ENCODE assay signal across 1 cellular context in the genomic region with DNA sequence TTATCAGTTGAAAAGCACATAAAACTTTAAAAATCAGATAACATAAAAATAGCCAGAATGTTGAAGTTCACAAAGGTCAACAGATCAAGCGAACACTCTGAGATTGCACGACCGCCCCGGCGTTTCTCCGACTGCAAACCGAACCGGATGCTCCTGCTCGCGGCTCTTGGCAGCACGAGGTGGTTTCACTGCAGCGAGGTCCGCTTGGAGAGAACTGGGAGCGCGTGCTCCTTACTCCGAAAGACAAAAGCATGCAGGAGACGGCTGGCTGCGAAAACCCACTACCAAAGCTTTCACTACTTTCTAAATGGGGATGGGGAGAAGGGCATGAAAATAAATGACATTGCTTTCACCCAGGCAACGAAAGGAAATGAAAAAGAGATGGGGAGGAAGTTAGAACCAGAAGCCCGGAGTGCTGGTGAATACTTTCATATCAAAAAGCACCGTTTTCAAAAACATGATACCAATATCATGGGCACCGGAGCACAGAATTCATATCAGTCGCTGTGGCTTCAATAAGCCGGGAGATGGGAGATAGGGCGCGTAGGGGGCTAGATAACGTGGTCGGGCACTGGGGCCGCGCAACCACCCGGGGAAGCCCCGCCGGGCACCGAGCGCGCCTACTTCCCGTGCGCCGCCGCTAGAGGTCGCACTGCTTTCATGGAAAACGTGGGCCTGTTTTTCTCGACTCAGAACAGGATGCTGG.
TF ChIP-seq lines count a peak whose summit lies in the region.

No MANE protein-coding gene starts in this region.

TF ChIP-seq in HepG2, 621 proteins besides CTCF, POLR2A, EP300 and RAD21 (continued from another document and continues in another):
- TF ChIP-seq, protein P1, sequence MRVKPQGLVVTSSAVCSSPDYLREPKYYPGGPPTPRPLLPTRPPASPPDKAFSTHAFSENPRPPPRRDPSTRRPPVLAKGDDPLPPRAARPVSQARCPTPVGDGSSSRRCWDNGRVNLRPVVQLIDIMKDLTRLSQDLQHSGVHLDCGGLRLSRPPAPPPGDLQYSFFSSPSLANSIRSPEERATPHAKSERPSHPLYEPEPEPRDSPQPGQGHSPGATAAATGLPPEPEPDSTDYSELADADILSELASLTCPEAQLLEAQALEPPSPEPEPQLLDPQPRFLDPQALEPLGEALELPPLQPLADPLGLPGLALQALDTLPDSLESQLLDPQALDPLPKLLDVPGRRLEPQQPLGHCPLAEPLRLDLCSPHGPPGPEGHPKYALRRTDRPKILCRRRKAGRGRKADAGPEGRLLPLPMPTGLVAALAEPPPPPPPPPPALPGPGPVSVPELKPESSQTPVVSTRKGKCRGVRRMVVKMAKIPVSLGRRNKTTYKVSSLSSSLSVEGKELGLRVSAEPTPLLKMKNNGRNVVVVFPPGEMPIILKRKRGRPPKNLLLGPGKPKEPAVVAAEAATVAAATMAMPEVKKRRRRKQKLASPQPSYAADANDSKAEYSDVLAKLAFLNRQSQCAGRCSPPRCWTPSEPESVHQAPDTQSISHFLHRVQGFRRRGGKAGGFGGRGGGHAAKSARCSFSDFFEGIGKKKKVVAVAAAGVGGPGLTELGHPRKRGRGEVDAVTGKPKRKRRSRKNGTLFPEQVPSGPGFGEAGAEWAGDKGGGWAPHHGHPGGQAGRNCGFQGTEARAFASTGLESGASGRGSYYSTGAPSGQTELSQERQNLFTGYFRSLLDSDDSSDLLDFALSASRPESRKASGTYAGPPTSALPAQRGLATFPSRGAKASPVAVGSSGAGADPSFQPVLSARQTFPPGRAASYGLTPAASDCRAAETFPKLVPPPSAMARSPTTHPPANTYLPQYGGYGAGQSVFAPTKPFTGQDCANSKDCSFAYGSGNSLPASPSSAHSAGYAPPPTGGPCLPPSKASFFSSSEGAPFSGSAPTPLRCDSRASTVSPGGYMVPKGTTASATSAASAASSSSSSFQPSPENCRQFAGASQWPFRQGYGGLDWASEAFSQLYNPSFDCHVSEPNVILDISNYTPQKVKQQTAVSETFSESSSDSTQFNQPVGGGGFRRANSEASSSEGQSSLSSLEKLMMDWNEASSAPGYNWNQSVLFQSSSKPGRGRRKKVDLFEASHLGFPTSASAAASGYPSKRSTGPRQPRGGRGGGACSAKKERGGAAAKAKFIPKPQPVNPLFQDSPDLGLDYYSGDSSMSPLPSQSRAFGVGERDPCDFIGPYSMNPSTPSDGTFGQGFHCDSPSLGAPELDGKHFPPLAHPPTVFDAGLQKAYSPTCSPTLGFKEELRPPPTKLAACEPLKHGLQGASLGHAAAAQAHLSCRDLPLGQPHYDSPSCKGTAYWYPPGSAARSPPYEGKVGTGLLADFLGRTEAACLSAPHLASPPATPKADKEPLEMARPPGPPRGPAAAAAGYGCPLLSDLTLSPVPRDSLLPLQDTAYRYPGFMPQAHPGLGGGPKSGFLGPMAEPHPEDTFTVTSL (CRISPR knock-in tag; IDR thresholded peaks at IDR 0.05; ENCODE audit: borderline replicate concordance), result peak; percentile 51; the same call in 1 of the 2 replicates
- TF ChIP-seq ZNF644 (CRISPR knock-in tag; IDR thresholded peaks at IDR 0.05; ENCODE audit: low read depth), result 0 out of 2 replicates have a peak, but pooled peaks have one; percentile 19
- 0 out of 2 replicates have a peak, but pooled peaks have one; percentile 24 for TF ChIP-seq ARID2 (CRISPR knock-in tag; IDR thresholded peaks at IDR 0.05; ENCODE audit: borderline replicate concordance)
- TF ChIP-seq KLF12 (CRISPR knock-in tag; IDR thresholded peaks at IDR 0.05; ENCODE audit: borderline replicate concordance), result 0 out of 2 replicates have a peak, but pooled peaks have one; percentile 4
- TF ChIP-seq, protein P2, sequence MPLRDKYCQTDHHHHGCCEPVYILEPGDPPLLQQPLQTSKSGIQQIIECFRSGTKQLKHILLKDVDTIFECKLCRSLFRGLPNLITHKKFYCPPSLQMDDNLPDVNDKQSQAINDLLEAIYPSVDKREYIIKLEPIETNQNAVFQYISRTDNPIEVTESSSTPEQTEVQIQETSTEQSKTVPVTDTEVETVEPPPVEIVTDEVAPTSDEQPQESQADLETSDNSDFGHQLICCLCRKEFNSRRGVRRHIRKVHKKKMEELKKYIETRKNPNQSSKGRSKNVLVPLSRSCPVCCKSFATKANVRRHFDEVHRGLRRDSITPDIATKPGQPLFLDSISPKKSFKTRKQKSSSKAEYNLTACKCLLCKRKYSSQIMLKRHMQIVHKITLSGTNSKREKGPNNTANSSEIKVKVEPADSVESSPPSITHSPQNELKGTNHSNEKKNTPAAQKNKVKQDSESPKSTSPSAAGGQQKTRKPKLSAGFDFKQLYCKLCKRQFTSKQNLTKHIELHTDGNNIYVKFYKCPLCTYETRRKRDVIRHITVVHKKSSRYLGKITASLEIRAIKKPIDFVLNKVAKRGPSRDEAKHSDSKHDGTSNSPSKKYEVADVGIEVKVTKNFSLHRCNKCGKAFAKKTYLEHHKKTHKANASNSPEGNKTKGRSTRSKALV (CRISPR knock-in tag; IDR thresholded peaks at IDR 0.05), result peak; percentile 84
- 0 out of 2 replicates have a peak, but pooled peaks have one; percentile 33 for TF ChIP-seq ZC3H13 (CRISPR knock-in tag; IDR thresholded peaks at IDR 0.05)
- TF ChIP-seq, protein P3, sequence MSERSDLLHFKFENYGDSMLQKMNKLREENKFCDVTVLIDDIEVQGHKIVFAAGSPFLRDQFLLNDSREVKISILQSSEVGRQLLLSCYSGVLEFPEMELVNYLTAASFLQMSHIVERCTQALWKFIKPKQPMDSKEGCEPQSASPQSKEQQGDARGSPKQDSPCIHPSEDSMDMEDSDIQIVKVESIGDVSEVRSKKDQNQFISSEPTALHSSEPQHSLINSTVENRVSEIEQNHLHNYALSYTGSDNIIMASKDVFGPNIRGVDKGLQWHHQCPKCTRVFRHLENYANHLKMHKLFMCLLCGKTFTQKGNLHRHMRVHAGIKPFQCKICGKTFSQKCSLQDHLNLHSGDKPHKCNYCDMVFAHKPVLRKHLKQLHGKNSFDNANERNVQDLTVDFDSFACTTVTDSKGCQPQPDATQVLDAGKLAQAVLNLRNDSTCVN (CRISPR knock-in tag; IDR thresholded peaks at IDR 0.05; ENCODE audit: borderline replicate concordance), result 0 out of 2 replicates have a peak, but pooled peaks have one; percentile 16
- TF ChIP-seq ZNF605 (CRISPR knock-in tag; IDR thresholded peaks at IDR 0.05), result no peak
- TF ChIP-seq NFRKB (IDR thresholded peaks at IDR 0.05), result no peak
- TF ChIP-seq DPF2 (CRISPR knock-in tag; IDR thresholded peaks at IDR 0.05; ENCODE audit: borderline replicate concordance, low read depth), result 0 out of 2 replicates have a peak, but pooled peaks have one; percentile 9
- TF ChIP-seq, protein P4, sequence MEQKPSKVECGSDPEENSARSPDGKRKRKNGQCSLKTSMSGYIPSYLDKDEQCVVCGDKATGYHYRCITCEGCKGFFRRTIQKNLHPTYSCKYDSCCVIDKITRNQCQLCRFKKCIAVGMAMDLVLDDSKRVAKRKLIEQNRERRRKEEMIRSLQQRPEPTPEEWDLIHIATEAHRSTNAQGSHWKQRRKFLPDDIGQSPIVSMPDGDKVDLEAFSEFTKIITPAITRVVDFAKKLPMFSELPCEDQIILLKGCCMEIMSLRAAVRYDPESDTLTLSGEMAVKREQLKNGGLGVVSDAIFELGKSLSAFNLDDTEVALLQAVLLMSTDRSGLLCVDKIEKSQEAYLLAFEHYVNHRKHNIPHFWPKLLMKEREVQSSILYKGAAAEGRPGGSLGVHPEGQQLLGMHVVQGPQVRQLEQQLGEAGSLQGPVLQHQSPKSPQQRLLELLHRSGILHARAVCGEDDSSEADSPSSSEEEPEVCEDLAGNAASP (CRISPR knock-in tag; IDR thresholded peaks at IDR 0.05; ENCODE audit: borderline replicate concordance), result 0 out of 2 replicates have a peak, but pooled peaks have one; percentile 20
- TF ChIP-seq, protein P5, sequence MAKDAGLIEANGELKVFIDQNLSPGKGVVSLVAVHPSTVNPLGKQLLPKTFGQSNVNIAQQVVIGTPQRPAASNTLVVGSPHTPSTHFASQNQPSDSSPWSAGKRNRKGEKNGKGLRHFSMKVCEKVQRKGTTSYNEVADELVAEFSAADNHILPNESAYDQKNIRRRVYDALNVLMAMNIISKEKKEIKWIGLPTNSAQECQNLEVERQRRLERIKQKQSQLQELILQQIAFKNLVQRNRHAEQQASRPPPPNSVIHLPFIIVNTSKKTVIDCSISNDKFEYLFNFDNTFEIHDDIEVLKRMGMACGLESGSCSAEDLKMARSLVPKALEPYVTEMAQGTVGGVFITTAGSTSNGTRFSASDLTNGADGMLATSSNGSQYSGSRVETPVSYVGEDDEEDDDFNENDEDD (CRISPR knock-in tag; IDR thresholded peaks at IDR 0.05; ENCODE audit: borderline replicate concordance), result peak; percentile 84; the same call in 1 of the 2 replicates
- peak; percentile 52; the same call in 1 of the 2 replicates for TF ChIP-seq ZFY (CRISPR knock-in tag; IDR thresholded peaks at IDR 0.05)
- TF ChIP-seq ZFP37 (CRISPR knock-in tag; IDR thresholded peaks at IDR 0.05; ENCODE audit: borderline replicate concordance), result peak; percentile 67; the same call in 1 of the 2 replicates
- peak; percentile 78; the same call in 1 of the 2 replicates for TF ChIP-seq RFXAP (CRISPR knock-in tag; IDR thresholded peaks at IDR 0.05; ENCODE audit: borderline replicate concordance)
- peak; percentile 54; the same call in 1 of the 2 replicates for TF ChIP-seq ZKSCAN8 (CRISPR knock-in tag; IDR thresholded peaks at IDR 0.05; ENCODE audit: borderline replicate concordance)
- no peak for TF ChIP-seq ZFP1 (CRISPR knock-in tag; IDR thresholded peaks at IDR 0.05)
- 0 out of 2 replicates have a peak, but pooled peaks have one; percentile 22 for TF ChIP-seq SMAD3 (CRISPR knock-in tag; IDR thresholded peaks at IDR 0.05)
- no peak for TF ChIP-seq ZNF510 (CRISPR knock-in tag; IDR thresholded peaks at IDR 0.05; ENCODE audit: low read depth)
- TF ChIP-seq HDAC1 (CRISPR knock-in tag; IDR thresholded peaks at IDR 0.05), result peak; percentile 30; the same call in 1 of the 2 replicates
- no peak for TF ChIP-seq GABPA (IDR thresholded peaks at IDR 0.05; ENCODE audit: low read depth, low read length)
- 0 out of 2 replicates have a peak, but pooled peaks have one; percentile 35 for TF ChIP-seq GABPA (CRISPR knock-in tag; IDR thresholded peaks at IDR 0.05; ENCODE audit: low read depth)
- TF ChIP-seq, protein P6, sequence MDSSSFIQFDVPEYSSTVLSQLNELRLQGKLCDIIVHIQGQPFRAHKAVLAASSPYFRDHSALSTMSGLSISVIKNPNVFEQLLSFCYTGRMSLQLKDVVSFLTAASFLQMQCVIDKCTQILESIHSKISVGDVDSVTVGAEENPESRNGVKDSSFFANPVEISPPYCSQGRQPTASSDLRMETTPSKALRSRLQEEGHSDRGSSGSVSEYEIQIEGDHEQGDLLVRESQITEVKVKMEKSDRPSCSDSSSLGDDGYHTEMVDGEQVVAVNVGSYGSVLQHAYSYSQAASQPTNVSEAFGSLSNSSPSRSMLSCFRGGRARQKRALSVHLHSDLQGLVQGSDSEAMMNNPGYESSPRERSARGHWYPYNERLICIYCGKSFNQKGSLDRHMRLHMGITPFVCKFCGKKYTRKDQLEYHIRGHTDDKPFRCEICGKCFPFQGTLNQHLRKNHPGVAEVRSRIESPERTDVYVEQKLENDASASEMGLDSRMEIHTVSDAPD (CRISPR knock-in tag; IDR thresholded peaks at IDR 0.05), result no peak
- TF ChIP-seq ZFP36 (IDR thresholded peaks at IDR 0.05; ENCODE audit: borderline replicate concordance, low read depth, low read length, partially characterized antibody), result peak; percentile 42
- TF ChIP-seq CENPX (CRISPR knock-in tag; IDR thresholded peaks at IDR 0.05), result no peak
- TF ChIP-seq ZNF317 (CRISPR knock-in tag; IDR thresholded peaks at IDR 0.05), result no peak
- TF ChIP-seq, protein P7, sequence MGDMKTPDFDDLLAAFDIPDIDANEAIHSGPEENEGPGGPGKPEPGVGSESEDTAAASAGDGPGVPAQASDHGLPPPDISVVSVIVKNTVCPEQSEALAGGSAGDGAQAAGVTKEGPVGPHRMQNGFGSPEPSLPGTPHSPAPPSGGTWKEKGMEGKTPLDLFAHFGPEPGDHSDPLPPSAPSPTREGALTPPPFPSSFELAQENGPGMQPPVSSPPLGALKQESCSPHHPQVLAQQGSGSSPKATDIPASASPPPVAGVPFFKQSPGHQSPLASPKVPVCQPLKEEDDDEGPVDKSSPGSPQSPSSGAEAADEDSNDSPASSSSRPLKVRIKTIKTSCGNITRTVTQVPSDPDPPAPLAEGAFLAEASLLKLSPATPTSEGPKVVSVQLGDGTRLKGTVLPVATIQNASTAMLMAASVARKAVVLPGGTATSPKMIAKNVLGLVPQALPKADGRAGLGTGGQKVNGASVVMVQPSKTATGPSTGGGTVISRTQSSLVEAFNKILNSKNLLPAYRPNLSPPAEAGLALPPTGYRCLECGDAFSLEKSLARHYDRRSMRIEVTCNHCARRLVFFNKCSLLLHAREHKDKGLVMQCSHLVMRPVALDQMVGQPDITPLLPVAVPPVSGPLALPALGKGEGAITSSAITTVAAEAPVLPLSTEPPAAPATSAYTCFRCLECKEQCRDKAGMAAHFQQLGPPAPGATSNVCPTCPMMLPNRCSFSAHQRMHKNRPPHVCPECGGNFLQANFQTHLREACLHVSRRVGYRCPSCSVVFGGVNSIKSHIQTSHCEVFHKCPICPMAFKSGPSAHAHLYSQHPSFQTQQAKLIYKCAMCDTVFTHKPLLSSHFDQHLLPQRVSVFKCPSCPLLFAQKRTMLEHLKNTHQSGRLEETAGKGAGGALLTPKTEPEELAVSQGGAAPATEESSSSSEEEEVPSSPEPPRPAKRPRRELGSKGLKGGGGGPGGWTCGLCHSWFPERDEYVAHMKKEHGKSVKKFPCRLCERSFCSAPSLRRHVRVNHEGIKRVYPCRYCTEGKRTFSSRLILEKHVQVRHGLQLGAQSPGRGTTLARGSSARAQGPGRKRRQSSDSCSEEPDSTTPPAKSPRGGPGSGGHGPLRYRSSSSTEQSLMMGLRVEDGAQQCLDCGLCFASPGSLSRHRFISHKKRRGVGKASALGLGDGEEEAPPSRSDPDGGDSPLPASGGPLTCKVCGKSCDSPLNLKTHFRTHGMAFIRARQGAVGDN (CRISPR knock-in tag; IDR thresholded peaks at IDR 0.05), result peak; percentile 85
- TF ChIP-seq NONO (IDR thresholded peaks at IDR 0.05), result no peak
- TF ChIP-seq NONO (CRISPR knock-in tag; conservative IDR thresholded peaks at IDR 0.05), result no peak
- 0 out of 2 replicates have a peak, but pooled peaks have one; percentile 49 for TF ChIP-seq REL (CRISPR knock-in tag; conservative IDR thresholded peaks at IDR 0.05)
- TF ChIP-seq NKX3-1 (CRISPR knock-in tag; IDR thresholded peaks at IDR 0.05), result peak; percentile 42; the same call in 1 of the 2 replicates
- peak; percentile 70; the same call in 1 of the 2 replicates for TF ChIP-seq DNMT3B (CRISPR knock-in tag; conservative IDR thresholded peaks at IDR 0.05)
- 0 out of 2 replicates have a peak, but pooled peaks have one; percentile 13 for TF ChIP-seq PPARG (CRISPR knock-in tag; conservative IDR thresholded peaks at IDR 0.05)
- TF ChIP-seq, protein P8, sequence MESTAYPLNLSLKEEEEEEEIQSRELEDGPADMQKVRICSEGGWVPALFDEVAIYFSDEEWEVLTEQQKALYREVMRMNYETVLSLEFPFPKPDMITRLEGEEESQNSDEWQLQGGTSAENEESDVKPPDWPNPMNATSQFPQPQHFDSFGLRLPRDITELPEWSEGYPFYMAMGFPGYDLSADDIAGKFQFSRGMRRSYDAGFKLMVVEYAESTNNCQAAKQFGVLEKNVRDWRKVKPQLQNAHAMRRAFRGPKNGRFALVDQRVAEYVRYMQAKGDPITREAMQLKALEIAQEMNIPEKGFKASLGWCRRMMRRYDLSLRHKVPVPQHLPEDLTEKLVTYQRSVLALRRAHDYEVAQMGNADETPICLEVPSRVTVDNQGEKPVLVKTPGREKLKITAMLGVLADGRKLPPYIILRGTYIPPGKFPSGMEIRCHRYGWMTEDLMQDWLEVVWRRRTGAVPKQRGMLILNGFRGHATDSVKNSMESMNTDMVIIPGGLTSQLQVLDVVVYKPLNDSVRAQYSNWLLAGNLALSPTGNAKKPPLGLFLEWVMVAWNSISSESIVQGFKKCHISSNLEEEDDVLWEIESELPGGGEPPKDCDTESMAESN (CRISPR knock-in tag; conservative IDR thresholded peaks at IDR 0.05), result no peak
- TF ChIP-seq SALL2 (CRISPR knock-in tag; IDR thresholded peaks at IDR 0.05), result peak; percentile 79; the same call in 1 of the 2 replicates
- peak; percentile 62; the same call in 1 of the 2 replicates for TF ChIP-seq ERF (CRISPR knock-in tag; IDR thresholded peaks at IDR 0.05)
